ENCODE assay signal across 16 cellular contexts in genomic region chr3:162134571-162134970, GRCh38.
DNase-seq lines count a peak whose midpoint lies in the region; ATAC-seq and TF ChIP-seq lines count a peak whose summit lies in the region.
"Had no signal": no experiment of that assay in that cellular context is flagged by ENCODE, and none has a peak within 500 bp of the region (broad histone marks: within the 10 kb centered on the region; RNA-seq: fewer than 3 reads in every experiment).

No MANE protein-coding gene starts in this region.

- H3K36me3 ChIP-seq in upper lobe of right lung: no peaks in the 10 kb centered on the region
- H3K36me3 ChIP-seq: gastroesophageal sphincter, tibial artery had no signal

- H3K4me3 ChIP-seq in upper lobe of right lung: no peak overlapping the region
- H3K4me3 ChIP-seq: gastroesophageal sphincter, smooth muscle cell, tibial artery had no signal

- H3K4me1 ChIP-seq in upper lobe of right lung: no peaks in the 10 kb centered on the region
- H3K4me1 ChIP-seq: tibial artery had no signal

- intact Hi-C loops in upper lobe of right lung (cut with DNase I): no loop called here

- H3K9me3 ChIP-seq in upper lobe of right lung: no peaks in the 10 kb centered on the region
- H3K9me3 ChIP-seq: gastroesophageal sphincter, tibial artery had no signal

- no peak for TF ChIP-seq CTCF in upper lobe of right lung (IDR thresholded peaks at IDR 0.05)

- H3K27me3 ChIP-seq in upper lobe of right lung: no peaks in the 10 kb centered on the region
- H3K27me3 ChIP-seq: gastroesophageal sphincter, tibial artery had no signal

- H3K27ac ChIP-seq in upper lobe of right lung: no peak overlapping the region
- H3K27ac ChIP-seq: gastroesophageal sphincter, tibial artery had no signal

- ATAC-seq in GM18867 (IDR thresholded peaks at IDR 0.05; ENCODE audit: unreplicated experiment): peak; percentile 52
- peak; percentile 62 for ATAC-seq in HG02970 (IDR thresholded peaks at IDR 0.05; ENCODE audit: low FRiP score, unreplicated experiment)
- ATAC-seq in upper lobe of right lung: no peak
- ATAC-seq in HG02938 (IDR thresholded peaks at IDR 0.05; ENCODE audit: unreplicated experiment): no peak
- no peak for ATAC-seq in HG03097 (IDR thresholded peaks at IDR 0.05; ENCODE audit: low FRiP score, unreplicated experiment)
- ATAC-seq: gastroesophageal sphincter, HepG2, left colon had no signal

- DNase-seq in SKM-1 treated with dmso at 0.1 percent for 144 hours (lab: John Stamatoyannopoulos, UW; ENCODE audit: unreplicated experiment) (peak; percentile 73), inferior parietal cortex (ENCODE audit: extremely low spot score) (peak; percentile 13), upper lobe of right lung (no peak)
- DNase-seq: CD8-positive, alpha-beta memory T cell; effector CD8-positive, alpha-beta T cell; left colon; NCI-H2081 treated with DMSO at 0.1 percent for 48 hours; nephron progenitor cell; tibial artery had no signal

Comparison
In these comparisons a context has a peak if more than half of its experiments do, and no peak if none do; other contexts are left out.
1. ATAC-seq: peak in GM18867 (single experiment) and HG02970 (single experiment); none in upper lobe of right lung (single experiment), HG02938 (single experiment) and HG03097 (single experiment).